In the genomic region with DNA sequence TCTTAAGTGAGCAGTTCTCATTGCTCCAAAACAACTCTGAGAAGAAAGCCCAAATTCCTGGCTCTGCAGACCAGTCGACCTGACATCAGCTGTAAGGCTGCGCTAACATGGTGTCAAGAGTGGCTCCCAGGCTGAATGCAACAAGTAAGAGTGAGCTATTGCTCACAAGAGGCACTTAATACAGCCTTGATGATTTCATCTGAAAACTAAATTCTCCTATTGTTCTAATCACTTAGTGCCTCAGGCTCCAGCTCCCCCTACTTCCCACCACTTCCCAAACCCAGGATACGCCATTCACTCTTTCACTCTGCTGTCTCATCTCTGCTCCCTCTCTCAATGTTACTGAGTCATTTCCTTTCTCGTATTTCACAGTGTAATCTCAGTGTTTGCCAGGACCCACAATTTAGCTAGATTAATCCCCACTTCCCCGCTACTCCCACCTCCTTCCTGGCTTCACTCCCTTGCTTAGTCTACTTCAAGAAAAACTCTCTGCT, we compare ENCODE assay signal across 1 cellular context.
TF ChIP-seq lines count a peak whose summit lies in the region.

No MANE protein-coding gene starts in this region.

TF ChIP-seq in HEK293, 187 proteins besides CTCF, POLR2A, EP300 and RAD21 (continued from another document and continues in another):
- peak; percentile 80 for TF ChIP-seq PATZ1 (tag by site-specific recombination; IDR thresholded peaks at IDR 0.05)
- TF ChIP-seq, protein P1, sequence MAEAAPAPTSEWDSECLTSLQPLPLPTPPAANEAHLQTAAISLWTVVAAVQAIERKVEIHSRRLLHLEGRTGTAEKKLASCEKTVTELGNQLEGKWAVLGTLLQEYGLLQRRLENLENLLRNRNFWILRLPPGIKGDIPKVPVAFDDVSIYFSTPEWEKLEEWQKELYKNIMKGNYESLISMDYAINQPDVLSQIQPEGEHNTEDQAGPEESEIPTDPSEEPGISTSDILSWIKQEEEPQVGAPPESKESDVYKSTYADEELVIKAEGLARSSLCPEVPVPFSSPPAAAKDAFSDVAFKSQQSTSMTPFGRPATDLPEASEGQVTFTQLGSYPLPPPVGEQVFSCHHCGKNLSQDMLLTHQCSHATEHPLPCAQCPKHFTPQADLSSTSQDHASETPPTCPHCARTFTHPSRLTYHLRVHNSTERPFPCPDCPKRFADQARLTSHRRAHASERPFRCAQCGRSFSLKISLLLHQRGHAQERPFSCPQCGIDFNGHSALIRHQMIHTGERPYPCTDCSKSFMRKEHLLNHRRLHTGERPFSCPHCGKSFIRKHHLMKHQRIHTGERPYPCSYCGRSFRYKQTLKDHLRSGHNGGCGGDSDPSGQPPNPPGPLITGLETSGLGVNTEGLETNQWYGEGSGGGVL (tag by site-specific recombination; IDR thresholded peaks at IDR 0.05) = peak; percentile 98
- no peak for TF ChIP-seq SETDB1 (IDR thresholded peaks at IDR 0.05; ENCODE audit: insufficient read length, low read length)
- TF ChIP-seq, protein P2, sequence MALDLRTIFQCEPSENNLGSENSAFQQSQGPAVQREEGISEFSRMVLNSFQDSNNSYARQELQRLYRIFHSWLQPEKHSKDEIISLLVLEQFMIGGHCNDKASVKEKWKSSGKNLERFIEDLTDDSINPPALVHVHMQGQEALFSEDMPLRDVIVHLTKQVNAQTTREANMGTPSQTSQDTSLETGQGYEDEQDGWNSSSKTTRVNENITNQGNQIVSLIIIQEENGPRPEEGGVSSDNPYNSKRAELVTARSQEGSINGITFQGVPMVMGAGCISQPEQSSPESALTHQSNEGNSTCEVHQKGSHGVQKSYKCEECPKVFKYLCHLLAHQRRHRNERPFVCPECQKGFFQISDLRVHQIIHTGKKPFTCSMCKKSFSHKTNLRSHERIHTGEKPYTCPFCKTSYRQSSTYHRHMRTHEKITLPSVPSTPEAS (tag by site-specific recombination; IDR thresholded peaks at IDR 0.05) = no peak
- peak; percentile 82; the same call in 1 of the 2 replicates for TF ChIP-seq ZNF324 (tag by site-specific recombination; IDR thresholded peaks at IDR 0.05)
- TF ChIP-seq, protein P3, sequence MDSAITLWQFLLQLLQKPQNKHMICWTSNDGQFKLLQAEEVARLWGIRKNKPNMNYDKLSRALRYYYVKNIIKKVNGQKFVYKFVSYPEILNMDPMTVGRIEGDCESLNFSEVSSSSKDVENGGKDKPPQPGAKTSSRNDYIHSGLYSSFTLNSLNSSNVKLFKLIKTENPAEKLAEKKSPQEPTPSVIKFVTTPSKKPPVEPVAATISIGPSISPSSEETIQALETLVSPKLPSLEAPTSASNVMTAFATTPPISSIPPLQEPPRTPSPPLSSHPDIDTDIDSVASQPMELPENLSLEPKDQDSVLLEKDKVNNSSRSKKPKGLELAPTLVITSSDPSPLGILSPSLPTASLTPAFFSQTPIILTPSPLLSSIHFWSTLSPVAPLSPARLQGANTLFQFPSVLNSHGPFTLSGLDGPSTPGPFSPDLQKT (IDR thresholded peaks at IDR 0.05; ENCODE audit: borderline replicate concordance, low read depth, low read length) = no peak
- no peak for TF ChIP-seq ZBTB44 (tag by site-specific recombination; IDR thresholded peaks at IDR 0.05)
- no peak for TF ChIP-seq ZNF266 (tag by site-specific recombination; IDR thresholded peaks at IDR 0.05; ENCODE audit: low read depth)
- TF ChIP-seq, protein P4, sequence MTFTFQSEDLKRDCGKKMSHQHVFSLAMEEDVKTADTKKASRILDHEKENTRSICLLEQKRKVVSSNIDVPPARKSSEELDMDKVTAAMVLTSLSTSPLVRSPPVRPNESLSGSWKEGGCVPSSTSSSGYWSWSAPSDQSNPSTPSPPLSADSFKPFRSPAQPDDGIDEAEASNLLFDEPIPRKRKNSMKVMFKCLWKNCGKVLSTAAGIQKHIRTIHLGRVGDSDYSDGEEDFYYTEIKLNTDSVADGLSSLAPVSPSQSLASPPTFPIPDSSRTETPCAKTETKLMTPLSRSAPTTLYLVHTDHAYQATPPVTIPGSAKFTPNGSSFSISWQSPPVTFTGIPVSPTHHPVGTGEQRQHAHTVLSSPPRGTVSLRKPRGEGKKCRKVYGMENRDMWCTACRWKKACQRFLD (tag by site-specific recombination; IDR thresholded peaks at IDR 0.05) = no peak
- no peak for TF ChIP-seq ZNF624 (tag by site-specific recombination; IDR thresholded peaks at IDR 0.05)
- TF ChIP-seq ZNF16 (tag by site-specific recombination; IDR thresholded peaks at IDR 0.05; ENCODE audit: low read depth) = no peak
- no peak for TF ChIP-seq ZNF202 (tag by site-specific recombination; IDR thresholded peaks at IDR 0.05; ENCODE audit: borderline replicate concordance)
- TF ChIP-seq ZNF600 (tag by site-specific recombination; IDR thresholded peaks at IDR 0.05) = peak; percentile 93
- TF ChIP-seq ZNF660 (tag by site-specific recombination; IDR thresholded peaks at IDR 0.05) = peak; percentile 38; the same call in 1 of the 2 replicates
- no peak for TF ChIP-seq PRDM2 (tag by site-specific recombination; IDR thresholded peaks at IDR 0.05; ENCODE audit: borderline replicate concordance)
- TF ChIP-seq BCL11A (tag by site-specific recombination; IDR thresholded peaks at IDR 0.05; ENCODE audit: low read depth) = no peak; the same call in 1 of the 2 replicates
- TF ChIP-seq ZNF837 (tag by site-specific recombination; IDR thresholded peaks at IDR 0.05) = no peak
- no peak for TF ChIP-seq ZNF341 (tag by site-specific recombination; IDR thresholded peaks at IDR 0.05; ENCODE audit: low read depth)
- no peak for TF ChIP-seq ZNF292 (tag by site-specific recombination; IDR thresholded peaks at IDR 0.05; ENCODE audit: borderline replicate concordance, low read depth)
- no peak for TF ChIP-seq OVOL3 (tag by site-specific recombination; IDR thresholded peaks at IDR 0.05)
- TF ChIP-seq, protein P5, sequence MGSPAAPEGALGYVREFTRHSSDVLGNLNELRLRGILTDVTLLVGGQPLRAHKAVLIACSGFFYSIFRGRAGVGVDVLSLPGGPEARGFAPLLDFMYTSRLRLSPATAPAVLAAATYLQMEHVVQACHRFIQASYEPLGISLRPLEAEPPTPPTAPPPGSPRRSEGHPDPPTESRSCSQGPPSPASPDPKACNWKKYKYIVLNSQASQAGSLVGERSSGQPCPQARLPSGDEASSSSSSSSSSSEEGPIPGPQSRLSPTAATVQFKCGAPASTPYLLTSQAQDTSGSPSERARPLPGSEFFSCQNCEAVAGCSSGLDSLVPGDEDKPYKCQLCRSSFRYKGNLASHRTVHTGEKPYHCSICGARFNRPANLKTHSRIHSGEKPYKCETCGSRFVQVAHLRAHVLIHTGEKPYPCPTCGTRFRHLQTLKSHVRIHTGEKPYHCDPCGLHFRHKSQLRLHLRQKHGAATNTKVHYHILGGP (tag by site-specific recombination; IDR thresholded peaks at IDR 0.05) = no peak
- TF ChIP-seq PRDM10 (tag by site-specific recombination; IDR thresholded peaks at IDR 0.05) = peak; percentile 90
- TF ChIP-seq, protein P6, sequence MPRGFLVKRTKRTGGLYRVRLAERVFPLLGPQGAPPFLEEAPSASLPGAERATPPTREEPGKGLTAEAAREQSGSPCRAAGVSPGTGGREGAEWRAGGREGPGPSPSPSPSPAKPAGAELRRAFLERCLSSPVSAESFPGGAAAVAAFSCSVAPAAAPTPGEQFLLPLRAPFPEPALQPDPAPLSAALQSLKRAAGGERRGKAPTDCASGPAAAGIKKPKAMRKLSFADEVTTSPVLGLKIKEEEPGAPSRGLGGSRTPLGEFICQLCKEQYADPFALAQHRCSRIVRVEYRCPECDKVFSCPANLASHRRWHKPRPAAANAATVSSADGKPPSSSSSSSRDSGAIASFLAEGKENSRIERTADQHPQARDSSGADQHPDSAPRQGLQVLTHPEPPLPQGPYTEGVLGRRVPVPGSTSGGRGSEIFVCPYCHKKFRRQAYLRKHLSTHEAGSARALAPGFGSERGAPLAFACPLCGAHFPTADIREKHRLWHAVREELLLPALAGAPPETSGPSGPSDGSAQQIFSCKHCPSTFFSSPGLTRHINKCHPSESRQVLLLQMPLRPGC (tag by site-specific recombination; IDR thresholded peaks at IDR 0.05) = peak; percentile 87
- no peak for TF ChIP-seq ZFP41 (tag by site-specific recombination; IDR thresholded peaks at IDR 0.05; ENCODE audit: borderline replicate concordance)
- no peak for TF ChIP-seq ZIC2 (tag by site-specific recombination; IDR thresholded peaks at IDR 0.05)
- TF ChIP-seq ZNF510 (tag by site-specific recombination; IDR thresholded peaks at IDR 0.05; ENCODE audit: insufficient replicate concordance) = no peak
- TF ChIP-seq ZNF114 (tag by site-specific recombination; IDR thresholded peaks at IDR 0.05) = no peak
- no peak for TF ChIP-seq ZNF555 (tag by site-specific recombination; conservative IDR thresholded peaks at IDR 0.05)
- TF ChIP-seq MEIS1 (CRISPR knock-in tag; IDR thresholded peaks at IDR 0.05; ENCODE audit: borderline replicate concordance) = no peak
